In the genomic region with DNA sequence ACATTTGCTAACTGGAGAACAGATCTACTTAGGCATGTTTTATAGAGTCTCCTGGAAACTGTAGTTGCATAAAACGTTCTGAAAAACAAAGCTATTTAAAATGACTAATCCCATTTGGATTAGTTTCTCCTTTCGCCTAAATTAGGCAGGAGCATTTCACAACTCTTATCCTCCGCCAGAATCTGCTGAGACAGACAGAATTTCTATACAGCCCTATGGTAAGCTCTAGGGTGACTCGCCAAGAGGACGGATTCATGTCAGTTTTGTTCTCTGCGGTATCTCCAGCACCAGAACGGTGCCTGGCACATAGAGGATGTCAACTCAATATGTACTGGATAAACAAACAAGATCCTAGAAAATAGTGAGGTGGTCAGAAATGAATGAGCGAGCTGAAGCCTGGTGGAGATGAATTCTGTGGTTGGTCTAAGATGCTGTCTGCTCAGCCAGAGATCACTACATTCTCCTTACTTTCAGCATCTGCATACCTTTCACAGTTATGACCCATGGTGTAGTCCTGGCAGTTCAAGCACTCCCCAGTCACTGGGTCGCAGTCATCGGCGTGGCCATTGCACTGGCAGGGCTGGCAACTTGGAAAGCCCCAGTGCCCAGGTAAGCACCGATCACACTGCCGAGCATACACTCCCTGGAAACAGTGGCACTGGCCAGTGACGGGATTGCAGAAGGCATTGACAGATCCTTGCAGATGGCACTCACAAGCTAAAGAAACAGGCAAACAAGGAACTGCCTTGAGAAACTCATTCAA, we compare ENCODE assay signal across 11 cellular contexts. TPM values are rescaled to one million over a fixed set of nuclear protein-coding genes. Genes with fewer than 3 reads are reported as not detected.
A peak's percentile ranks its signal among the peaks of the same experiment; 100 is the strongest.
DNase-seq lines count a peak whose midpoint lies in the region; TF ChIP-seq lines count a peak whose summit lies in the region.
"Had no signal": no experiment of that assay in that cellular context is flagged by ENCODE, and none has a peak within 500 bp of the region (broad histone marks: within the 10 kb centered on the region; RNA-seq: fewer than 3 reads in every experiment).

No MANE protein-coding gene starts in this region.

- no peaks in the 10 kb centered on the region for H3K9me2 ChIP-seq in SK-N-SH

- POLR2A ChIA-PET in SK-N-SH (lab: Yijun Ruan, JAX): no interaction called here

- H3K9ac ChIP-seq in SK-N-SH (no peak overlapping the region), rectal smooth muscle tissue (ENCODE audit: low read length) (no peak overlapping the region)

- H3K27ac ChIP-seq in SK-N-SH (ENCODE audit: low read depth in 2 of 2, low read length in 1 of 2) (no peak overlapping the region), rectal smooth muscle tissue (ENCODE audit: low read depth, low read length) (peak overlapping the region; percentile 59)

- H3K4me3 ChIP-seq in AG10803 (ENCODE audit: low read length) (no peak overlapping the region), SK-N-SH (ENCODE audit: low read depth in 2 of 2, low read length in 1 of 2) (no peak overlapping the region), rectal smooth muscle tissue (ENCODE audit: low read length) (no peak overlapping the region)

- H3F3A ChIP-seq in SK-N-SH (replicated peaks; ENCODE audit: insufficient read depth): peaks cover 62% of the 10 kb centered on the region

- CTCF ChIA-PET in SK-N-SH (lab: Yijun Ruan, JAX): interaction anchor here (0.6 to 2.2 kb wide), 6 partner anchors 12 to 187 kb away, joined by 3 to 5 read pairs (median 4); no protein-coding TSS in a partner anchor

- no peak overlapping the region for H3K4me2 ChIP-seq in SK-N-SH

- TF ChIP-seq EP300 in SK-N-SH (IDR thresholded peaks at IDR 0.05; ENCODE audit: borderline replicate concordance in 1 of 2, low read depth in 1 of 2, low read length in 1 of 2): no peak

- H4K20me1 ChIP-seq in SK-N-SH (ENCODE audit: insufficient read depth): no peaks in the 10 kb centered on the region

- H2AFZ ChIP-seq in SK-N-SH (ENCODE audit: low read depth): no peak overlapping the region

- TF ChIP-seq RAD21 in SK-N-SH (IDR thresholded peaks at IDR 0.05; ENCODE audit: low read length): no peak

- 87% methylated on average over 14 of the region's 14 CpGs for WGBS in SK-N-SH (ENCODE audit: low lambda C conversion rate)

- peaks cover 4 to 7% of the 10 kb centered on the region in 2 experiments; a peak in 3 of 4 replicates for H3K4me1 ChIP-seq in SK-N-SH (ENCODE audit: control insufficient read depth in 1 of 2, insufficient read depth in 2 of 2, low read depth in 1 of 2, low read length in 1 of 2)
- peaks cover 19% of the 10 kb centered on the region for H3K4me1 ChIP-seq in rectal smooth muscle tissue (ENCODE audit: control insufficient read depth, insufficient read depth, low read length)

- no peaks in the 10 kb centered on the region for H3K27me3 ChIP-seq in SK-N-SH (ENCODE audit: insufficient read depth)
- H3K27me3 ChIP-seq in rectal smooth muscle tissue (ENCODE audit: control insufficient read depth, insufficient read depth, low read length): no peaks in the 10 kb centered on the region

- H3K9me3 ChIP-seq in SK-N-SH: no peaks in the 10 kb centered on the region

- peaks cover 86 to 96% of the 10 kb centered on the region in 2 experiments for H3K36me3 ChIP-seq in SK-N-SH (replicated peaks in 1 of 2; ENCODE audit: control insufficient read depth in 1 of 2, insufficient read depth in 2 of 2, low read length in 1 of 2)
- H3K36me3 ChIP-seq in rectal smooth muscle tissue (ENCODE audit: control insufficient read depth, insufficient read depth, low read length): peaks cover 14% of the 10 kb centered on the region

- no peak for TF ChIP-seq CTCF in AG10803 (conservative IDR thresholded peaks at IDR 0.05; ENCODE audit: low read length)
- TF ChIP-seq CTCF in SK-N-SH (IDR thresholded peaks at IDR 0.05): no peak

- H3K79me2 ChIP-seq in SK-N-SH (ENCODE audit: insufficient read depth): peaks cover 17% of the 10 kb centered on the region; the same call in 1 of the 2 replicates

- DNase-seq in AG10803 (ENCODE audit: low read depth): peak; percentile 87
- no peak for DNase-seq in SK-N-SH
- peak; percentile 96 for DNase-seq in fibroblast of peridontal ligament (ENCODE audit: extremely low read depth)
- DNase-seq in foreskin melanocyte: no peak
- no peak for DNase-seq in UCSD-AML1 (lab: John Stamatoyannopoulos, UW; ENCODE audit: unreplicated experiment)
- DNase-seq in NCI-H345 treated with DMSO at 0.1 percent for 48 hours (lab: John Stamatoyannopoulos, UW; ENCODE audit: unreplicated experiment): no peak
- no peak for DNase-seq in DMS53 (lab: John Stamatoyannopoulos, UW)
- DNase-seq: activated CD8-positive, alpha-beta T cell treated with anti-CD3 and anti-CD28 coated beads, Interleukin-2, amount 10 ng/mL, durations not matched to agents 7 days and 5 days; CD4-positive, alpha-beta T cell; naive thymus-derived CD8-positive, alpha-beta T cell had no signal

TF ChIP-seq in SK-N-SH, 30 proteins besides CTCF, POLR2A, EP300 and RAD21:
- TF ChIP-seq, protein P1, sequence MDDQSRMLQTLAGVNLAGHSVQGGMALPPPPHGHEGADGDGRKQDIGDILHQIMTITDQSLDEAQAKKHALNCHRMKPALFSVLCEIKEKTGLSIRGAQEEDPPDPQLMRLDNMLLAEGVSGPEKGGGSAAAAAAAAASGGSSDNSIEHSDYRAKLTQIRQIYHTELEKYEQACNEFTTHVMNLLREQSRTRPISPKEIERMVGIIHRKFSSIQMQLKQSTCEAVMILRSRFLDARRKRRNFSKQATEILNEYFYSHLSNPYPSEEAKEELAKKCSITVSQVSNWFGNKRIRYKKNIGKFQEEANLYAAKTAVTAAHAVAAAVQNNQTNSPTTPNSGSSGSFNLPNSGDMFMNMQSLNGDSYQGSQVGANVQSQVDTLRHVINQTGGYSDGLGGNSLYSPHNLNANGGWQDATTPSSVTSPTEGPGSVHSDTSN (IDR thresholded peaks at IDR 0.05): no peak
- 0 out of 2 replicates have a peak, but pooled peaks have one; percentile 1 for TF ChIP-seq POLR2AphosphoS5 (IDR thresholded peaks at IDR 0.05; ENCODE audit: low read depth, low read length)
TF ChIP-seq in SK-N-SH: peak in this region for 1.

RNA-seq across cellular contexts. Expression of a gene that starts 44.0 kb away (rescaled TPM):
- polyA plus RNA-seq in SK-N-SH (2012; rRNA removed): 435 and 471 TPM in 2 replicates
- polyA plus RNA-seq in SK-N-SH (2012; cell fraction: cytosol; rRNA removed): 358 TPM in 2 replicates
- polyA plus RNA-seq in SK-N-SH (2012; cell fraction: nucleus; rRNA removed): 1,344 and 1,530 TPM in 2 replicates

Comparison
In these comparisons a context has a peak if more than half of its experiments do, and no peak if none do; other contexts are left out.
1. DNase-seq: peak in AG10803 (single experiment) and fibroblast of peridontal ligament (single experiment); none in SK-N-SH (single experiment), foreskin melanocyte (single experiment), UCSD-AML1 (single experiment), NCI-H345 treated with DMSO at 0.1 percent for 48 hours (single experiment) and DMS53 (single experiment).